ENCODE assay signal across 1 cellular context in the genomic region with DNA sequence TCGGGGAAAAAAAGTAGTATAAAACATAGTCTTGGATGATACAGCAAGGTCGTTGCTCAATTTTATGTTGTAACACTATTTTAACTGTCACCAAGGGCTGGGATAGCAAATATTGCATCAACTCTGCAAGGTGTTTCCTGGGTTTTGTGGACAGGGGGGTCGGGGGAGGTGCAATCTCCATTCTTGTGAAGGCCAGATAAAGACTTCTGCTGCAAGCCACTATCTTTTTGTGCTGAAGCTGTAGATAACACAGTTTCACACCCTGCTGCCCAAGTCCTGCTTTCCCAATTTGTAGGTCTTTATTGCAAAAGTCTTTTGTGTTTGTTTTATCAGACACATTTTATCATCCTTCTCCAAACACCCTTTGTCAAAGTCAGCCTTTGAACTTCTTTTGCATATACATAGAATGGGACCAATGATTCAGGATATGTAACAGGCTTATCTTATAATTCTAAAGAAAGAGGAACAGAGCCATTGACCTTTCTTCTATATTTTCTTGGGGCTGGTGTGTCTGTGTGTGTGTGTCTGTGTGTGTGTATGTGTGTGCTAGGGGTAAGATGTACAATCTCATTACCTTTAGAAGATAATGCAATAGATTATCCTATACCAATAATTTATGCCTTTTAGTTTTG.
TF ChIP-seq lines count a peak whose summit lies in the region.

No MANE protein-coding gene starts in this region.

TF ChIP-seq in K562, 482 proteins besides CTCF, POLR2A, EP300 and RAD21 (continued from another document and continues in another):
- TF ChIP-seq, protein P1, sequence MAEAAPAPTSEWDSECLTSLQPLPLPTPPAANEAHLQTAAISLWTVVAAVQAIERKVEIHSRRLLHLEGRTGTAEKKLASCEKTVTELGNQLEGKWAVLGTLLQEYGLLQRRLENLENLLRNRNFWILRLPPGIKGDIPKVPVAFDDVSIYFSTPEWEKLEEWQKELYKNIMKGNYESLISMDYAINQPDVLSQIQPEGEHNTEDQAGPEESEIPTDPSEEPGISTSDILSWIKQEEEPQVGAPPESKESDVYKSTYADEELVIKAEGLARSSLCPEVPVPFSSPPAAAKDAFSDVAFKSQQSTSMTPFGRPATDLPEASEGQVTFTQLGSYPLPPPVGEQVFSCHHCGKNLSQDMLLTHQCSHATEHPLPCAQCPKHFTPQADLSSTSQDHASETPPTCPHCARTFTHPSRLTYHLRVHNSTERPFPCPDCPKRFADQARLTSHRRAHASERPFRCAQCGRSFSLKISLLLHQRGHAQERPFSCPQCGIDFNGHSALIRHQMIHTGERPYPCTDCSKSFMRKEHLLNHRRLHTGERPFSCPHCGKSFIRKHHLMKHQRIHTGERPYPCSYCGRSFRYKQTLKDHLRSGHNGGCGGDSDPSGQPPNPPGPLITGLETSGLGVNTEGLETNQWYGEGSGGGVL (CRISPR knock-in tag; IDR thresholded peaks at IDR 0.05), result no peak
- peak; percentile 100 for TF ChIP-seq ZEB2 (IDR thresholded peaks at IDR 0.05)
- TF ChIP-seq, protein P2, sequence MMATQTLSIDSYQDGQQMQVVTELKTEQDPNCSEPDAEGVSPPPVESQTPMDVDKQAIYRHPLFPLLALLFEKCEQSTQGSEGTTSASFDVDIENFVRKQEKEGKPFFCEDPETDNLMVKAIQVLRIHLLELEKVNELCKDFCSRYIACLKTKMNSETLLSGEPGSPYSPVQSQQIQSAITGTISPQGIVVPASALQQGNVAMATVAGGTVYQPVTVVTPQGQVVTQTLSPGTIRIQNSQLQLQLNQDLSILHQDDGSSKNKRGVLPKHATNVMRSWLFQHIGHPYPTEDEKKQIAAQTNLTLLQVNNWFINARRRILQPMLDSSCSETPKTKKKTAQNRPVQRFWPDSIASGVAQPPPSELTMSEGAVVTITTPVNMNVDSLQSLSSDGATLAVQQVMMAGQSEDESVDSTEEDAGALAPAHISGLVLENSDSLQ (IDR thresholded peaks at IDR 0.05), result peak; percentile 91
- TF ChIP-seq ATF1 (CRISPR knock-in tag; IDR thresholded peaks at IDR 0.05), result no peak
- peak; percentile 93 for TF ChIP-seq ATF1 (tag; IDR thresholded peaks at IDR 0.05)
- TF ChIP-seq MECOM (CRISPR knock-in tag; IDR thresholded peaks at IDR 0.05), result peak; percentile 95
- TF ChIP-seq, protein P3, sequence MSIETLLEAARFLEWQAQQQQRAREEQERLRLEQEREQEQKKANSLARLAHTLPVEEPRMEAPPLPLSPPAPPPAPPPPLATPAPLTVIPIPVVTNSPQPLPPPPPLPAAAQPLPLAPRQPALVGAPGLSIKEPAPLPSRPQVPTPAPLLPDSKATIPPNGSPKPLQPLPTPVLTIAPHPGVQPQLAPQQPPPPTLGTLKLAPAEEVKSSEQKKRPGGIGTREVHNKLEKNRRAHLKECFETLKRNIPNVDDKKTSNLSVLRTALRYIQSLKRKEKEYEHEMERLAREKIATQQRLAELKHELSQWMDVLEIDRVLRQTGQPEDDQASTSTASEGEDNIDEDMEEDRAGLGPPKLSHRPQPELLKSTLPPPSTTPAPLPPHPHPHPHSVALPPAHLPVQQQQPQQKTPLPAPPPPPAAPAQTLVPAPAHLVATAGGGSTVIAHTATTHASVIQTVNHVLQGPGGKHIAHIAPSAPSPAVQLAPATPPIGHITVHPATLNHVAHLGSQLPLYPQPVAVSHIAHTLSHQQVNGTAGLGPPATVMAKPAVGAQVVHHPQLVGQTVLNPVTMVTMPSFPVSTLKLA (conservative IDR thresholded peaks at IDR 0.05), result peak; percentile 64 to 86
- TF ChIP-seq ZC3H8 (IDR thresholded peaks at IDR 0.05), result 0 out of 2 replicates have a peak, but pooled peaks have one; percentile 63
- TF ChIP-seq, protein P4, sequence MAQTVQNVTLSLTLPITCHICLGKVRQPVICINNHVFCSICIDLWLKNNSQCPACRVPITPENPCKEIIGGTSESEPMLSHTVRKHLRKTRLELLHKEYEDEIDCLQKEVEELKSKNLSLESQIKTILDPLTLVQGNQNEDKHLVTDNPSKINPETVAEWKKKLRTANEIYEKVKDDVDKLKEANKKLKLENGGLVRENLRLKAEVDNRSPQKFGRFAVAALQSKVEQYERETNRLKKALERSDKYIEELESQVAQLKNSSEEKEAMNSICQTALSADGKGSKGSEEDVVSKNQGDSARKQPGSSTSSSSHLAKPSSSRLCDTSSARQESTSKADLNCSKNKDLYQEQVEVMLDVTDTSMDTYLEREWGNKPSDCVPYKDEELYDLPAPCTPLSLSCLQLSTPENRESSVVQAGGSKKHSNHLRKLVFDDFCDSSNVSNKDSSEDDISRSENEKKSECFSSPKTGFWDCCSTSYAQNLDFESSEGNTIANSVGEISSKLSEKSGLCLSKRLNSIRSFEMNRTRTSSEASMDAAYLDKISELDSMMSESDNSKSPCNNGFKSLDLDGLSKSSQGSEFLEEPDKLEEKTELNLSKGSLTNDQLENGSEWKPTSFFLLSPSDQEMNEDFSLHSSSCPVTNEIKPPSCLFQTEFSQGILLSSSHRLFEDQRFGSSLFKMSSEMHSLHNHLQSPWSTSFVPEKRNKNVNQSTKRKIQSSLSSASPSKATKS (CRISPR knock-in tag; IDR thresholded peaks at IDR 0.05), result peak; percentile 76; the same call in 1 of the 2 replicates
- TF ChIP-seq KLF10 (CRISPR knock-in tag; IDR thresholded peaks at IDR 0.05), result no peak
- TF ChIP-seq HNRNPH1 (optimal IDR thresholded peaks at IDR 0.05; ENCODE audit: low read depth, low read length), result no peak
- TF ChIP-seq, protein P5, sequence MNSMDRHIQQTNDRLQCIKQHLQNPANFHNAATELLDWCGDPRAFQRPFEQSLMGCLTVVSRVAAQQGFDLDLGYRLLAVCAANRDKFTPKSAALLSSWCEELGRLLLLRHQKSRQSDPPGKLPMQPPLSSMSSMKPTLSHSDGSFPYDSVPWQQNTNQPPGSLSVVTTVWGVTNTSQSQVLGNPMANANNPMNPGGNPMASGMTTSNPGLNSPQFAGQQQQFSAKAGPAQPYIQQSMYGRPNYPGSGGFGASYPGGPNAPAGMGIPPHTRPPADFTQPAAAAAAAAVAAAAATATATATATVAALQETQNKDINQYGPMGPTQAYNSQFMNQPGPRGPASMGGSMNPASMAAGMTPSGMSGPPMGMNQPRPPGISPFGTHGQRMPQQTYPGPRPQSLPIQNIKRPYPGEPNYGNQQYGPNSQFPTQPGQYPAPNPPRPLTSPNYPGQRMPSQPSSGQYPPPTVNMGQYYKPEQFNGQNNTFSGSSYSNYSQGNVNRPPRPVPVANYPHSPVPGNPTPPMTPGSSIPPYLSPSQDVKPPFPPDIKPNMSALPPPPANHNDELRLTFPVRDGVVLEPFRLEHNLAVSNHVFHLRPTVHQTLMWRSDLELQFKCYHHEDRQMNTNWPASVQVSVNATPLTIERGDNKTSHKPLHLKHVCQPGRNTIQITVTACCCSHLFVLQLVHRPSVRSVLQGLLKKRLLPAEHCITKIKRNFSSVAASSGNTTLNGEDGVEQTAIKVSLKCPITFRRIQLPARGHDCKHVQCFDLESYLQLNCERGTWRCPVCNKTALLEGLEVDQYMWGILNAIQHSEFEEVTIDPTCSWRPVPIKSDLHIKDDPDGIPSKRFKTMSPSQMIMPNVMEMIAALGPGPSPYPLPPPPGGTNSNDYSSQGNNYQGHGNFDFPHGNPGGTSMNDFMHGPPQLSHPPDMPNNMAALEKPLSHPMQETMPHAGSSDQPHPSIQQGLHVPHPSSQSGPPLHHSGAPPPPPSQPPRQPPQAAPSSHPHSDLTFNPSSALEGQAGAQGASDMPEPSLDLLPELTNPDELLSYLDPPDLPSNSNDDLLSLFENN (IDR thresholded peaks at IDR 0.05; ENCODE audit: low read depth in 2 of 2, low read length in 2 of 2), result peak in 1 of 2 experiments; percentile 99; a peak in 2 of 4 replicates
- TF ChIP-seq HNRNPL (IDR thresholded peaks at IDR 0.05; ENCODE audit: low read depth, low read length), result no peak
- TF ChIP-seq KDM1A (IDR thresholded peaks at IDR 0.05), result peak; percentile 97
- TF ChIP-seq, protein P6, sequence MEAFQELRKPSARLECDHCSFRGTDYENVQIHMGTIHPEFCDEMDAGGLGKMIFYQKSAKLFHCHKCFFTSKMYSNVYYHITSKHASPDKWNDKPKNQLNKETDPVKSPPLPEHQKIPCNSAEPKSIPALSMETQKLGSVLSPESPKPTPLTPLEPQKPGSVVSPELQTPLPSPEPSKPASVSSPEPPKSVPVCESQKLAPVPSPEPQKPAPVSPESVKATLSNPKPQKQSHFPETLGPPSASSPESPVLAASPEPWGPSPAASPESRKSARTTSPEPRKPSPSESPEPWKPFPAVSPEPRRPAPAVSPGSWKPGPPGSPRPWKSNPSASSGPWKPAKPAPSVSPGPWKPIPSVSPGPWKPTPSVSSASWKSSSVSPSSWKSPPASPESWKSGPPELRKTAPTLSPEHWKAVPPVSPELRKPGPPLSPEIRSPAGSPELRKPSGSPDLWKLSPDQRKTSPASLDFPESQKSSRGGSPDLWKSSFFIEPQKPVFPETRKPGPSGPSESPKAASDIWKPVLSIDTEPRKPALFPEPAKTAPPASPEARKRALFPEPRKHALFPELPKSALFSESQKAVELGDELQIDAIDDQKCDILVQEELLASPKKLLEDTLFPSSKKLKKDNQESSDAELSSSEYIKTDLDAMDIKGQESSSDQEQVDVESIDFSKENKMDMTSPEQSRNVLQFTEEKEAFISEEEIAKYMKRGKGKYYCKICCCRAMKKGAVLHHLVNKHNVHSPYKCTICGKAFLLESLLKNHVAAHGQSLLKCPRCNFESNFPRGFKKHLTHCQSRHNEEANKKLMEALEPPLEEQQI (IDR thresholded peaks at IDR 0.05), result peak; percentile 100
- TF ChIP-seq, protein P7, sequence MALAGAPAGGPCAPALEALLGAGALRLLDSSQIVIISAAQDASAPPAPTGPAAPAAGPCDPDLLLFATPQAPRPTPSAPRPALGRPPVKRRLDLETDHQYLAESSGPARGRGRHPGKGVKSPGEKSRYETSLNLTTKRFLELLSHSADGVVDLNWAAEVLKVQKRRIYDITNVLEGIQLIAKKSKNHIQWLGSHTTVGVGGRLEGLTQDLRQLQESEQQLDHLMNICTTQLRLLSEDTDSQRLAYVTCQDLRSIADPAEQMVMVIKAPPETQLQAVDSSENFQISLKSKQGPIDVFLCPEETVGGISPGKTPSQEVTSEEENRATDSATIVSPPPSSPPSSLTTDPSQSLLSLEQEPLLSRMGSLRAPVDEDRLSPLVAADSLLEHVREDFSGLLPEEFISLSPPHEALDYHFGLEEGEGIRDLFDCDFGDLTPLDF (CRISPR knock-in tag; IDR thresholded peaks at IDR 0.05), result no peak
- 0 out of 2 replicates have a peak, but pooled peaks have one; percentile 68 for TF ChIP-seq ZNF830 (CRISPR knock-in tag; IDR thresholded peaks at IDR 0.05)
- TF ChIP-seq, protein P8, sequence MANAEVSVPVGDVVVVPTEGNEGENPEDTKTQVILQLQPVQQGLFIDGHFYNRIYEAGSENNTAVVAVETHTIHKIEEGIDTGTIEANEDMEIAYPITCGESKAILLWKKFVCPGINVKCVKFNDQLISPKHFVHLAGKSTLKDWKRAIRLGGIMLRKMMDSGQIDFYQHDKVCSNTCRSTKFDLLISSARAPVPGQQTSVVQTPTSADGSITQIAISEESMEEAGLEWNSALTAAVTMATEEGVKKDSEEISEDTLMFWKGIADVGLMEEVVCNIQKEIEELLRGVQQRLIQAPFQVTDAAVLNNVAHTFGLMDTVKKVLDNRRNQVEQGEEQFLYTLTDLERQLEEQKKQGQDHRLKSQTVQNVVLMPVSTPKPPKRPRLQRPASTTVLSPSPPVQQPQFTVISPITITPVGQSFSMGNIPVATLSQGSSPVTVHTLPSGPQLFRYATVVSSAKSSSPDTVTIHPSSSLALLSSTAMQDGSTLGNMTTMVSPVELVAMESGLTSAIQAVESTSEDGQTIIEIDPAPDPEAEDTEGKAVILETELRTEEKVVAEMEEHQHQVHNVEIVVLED (CRISPR knock-in tag; IDR thresholded peaks at IDR 0.05), result peak; percentile 45; the same call in 1 of the 2 replicates
- peak; percentile 100 for TF ChIP-seq SMARCA4 (IDR thresholded peaks at IDR 0.05)
- TF ChIP-seq, protein P9, sequence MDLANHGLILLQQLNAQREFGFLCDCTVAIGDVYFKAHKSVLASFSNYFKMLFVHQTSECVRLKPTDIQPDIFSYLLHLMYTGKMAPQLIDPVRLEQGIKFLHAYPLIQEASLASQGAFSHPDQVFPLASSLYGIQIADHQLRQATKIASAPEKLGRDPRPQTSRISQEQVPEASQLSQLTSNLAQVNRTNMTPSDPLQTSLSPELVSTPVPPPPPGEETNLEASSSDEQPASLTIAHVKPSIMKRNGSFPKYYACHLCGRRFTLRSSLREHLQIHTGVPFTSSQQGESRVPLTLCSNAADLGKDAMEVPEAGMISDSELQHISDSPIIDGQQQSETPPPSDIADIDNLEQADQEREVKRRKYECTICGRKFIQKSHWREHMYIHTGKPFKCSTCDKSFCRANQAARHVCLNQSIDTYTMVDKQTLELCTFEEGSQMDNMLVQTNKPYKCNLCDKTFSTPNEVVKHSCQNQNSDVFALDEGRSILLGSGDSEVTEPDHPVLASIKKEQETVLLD (IDR thresholded peaks at IDR 0.05), result peak; percentile 90; the same call in 1 of the 2 replicates
- 0 out of 2 replicates have a peak, but pooled peaks have one; percentile 47 for TF ChIP-seq HDAC8 (tag; IDR thresholded peaks at IDR 0.05)
- TF ChIP-seq DACH1 (IDR thresholded peaks at IDR 0.05; ENCODE audit: partially characterized antibody), result peak; percentile 94
- peak; percentile 33 for TF ChIP-seq RBM25 (IDR thresholded peaks at IDR 0.05; ENCODE audit: low read depth, low read length, severe bottlenecking)
- TF ChIP-seq, protein P10, sequence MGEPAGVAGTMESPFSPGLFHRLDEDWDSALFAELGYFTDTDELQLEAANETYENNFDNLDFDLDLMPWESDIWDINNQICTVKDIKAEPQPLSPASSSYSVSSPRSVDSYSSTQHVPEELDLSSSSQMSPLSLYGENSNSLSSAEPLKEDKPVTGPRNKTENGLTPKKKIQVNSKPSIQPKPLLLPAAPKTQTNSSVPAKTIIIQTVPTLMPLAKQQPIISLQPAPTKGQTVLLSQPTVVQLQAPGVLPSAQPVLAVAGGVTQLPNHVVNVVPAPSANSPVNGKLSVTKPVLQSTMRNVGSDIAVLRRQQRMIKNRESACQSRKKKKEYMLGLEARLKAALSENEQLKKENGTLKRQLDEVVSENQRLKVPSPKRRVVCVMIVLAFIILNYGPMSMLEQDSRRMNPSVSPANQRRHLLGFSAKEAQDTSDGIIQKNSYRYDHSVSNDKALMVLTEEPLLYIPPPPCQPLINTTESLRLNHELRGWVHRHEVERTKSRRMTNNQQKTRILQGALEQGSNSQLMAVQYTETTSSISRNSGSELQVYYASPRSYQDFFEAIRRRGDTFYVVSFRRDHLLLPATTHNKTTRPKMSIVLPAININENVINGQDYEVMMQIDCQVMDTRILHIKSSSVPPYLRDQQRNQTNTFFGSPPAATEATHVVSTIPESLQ (CRISPR knock-in tag; IDR thresholded peaks at IDR 0.05), result no peak
- TF ChIP-seq, protein P11, sequence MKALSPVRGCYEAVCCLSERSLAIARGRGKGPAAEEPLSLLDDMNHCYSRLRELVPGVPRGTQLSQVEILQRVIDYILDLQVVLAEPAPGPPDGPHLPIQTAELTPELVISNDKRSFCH (CRISPR knock-in tag; IDR thresholded peaks at IDR 0.05), result no peak
- TF ChIP-seq, protein P11 (tag; IDR thresholded peaks at IDR 0.05), result peak; percentile 96
- TF ChIP-seq ARNT (IDR thresholded peaks at IDR 0.05), result peak; percentile 98 to 99
- TF ChIP-seq ZKSCAN8 (CRISPR knock-in tag; IDR thresholded peaks at IDR 0.05), result peak; percentile 91
- no peak for TF ChIP-seq PCBP1 (IDR thresholded peaks at IDR 0.05; ENCODE audit: low read depth, low read length, poor library complexity, severe bottlenecking)
